24 cellular contexts compared by ENCODE assay signal in the genomic region with DNA sequence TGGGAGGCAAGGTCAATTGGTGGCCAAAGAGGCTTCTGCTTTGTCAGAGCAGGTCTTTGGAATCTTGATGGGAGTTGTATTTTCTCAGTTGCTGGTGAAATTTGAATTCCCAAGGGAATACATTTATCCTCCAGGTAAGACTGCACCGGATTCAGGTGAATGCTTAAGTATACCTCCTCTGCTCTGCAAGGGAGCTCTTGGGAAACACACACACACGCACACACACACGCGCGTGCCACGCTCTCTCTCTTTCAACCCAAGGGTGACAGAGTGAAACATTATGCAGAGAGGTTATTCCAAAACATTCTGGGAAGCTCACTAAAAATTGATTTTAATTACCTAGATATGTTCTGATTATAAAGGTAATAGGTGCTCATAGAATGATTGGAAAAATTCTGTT. TPM values are rescaled to one million over a fixed set of nuclear protein-coding genes. Genes with fewer than 3 reads are reported as not detected.
DNase-seq lines count a peak whose midpoint lies in the region; ATAC-seq and TF ChIP-seq lines count a peak whose summit lies in the region.
"Had no signal": no experiment of that assay in that cellular context is flagged by ENCODE, and none has a peak within 500 bp of the region (broad histone marks: within the 10 kb centered on the region; RNA-seq: fewer than 3 reads in every experiment).

No MANE protein-coding gene starts in this region.

- H3K4me3 Mint-ChIP-seq in T-helper 17 cell, result no peak overlapping the region
- H3K4me3 Mint-ChIP-seq: activated CD4-positive, alpha-beta T cell treated with anti-CD3 and anti-CD28 coated beads for 36 hours; HFFc6; stimulated activated memory B cell treated with anti-CD40 and anti-IgM and Interleukin-4, amounts not matched to agents 10 μg/mL and 1 μg/mL and 100 μg/mL, for 72 hours had no signal

- H3K27me3 Mint-ChIP-seq in T-helper 17 cell, result no peaks in the 10 kb centered on the region
- H3K27me3 Mint-ChIP-seq: activated CD4-positive, alpha-beta T cell treated with anti-CD3 and anti-CD28 coated beads for 36 hours; stimulated activated memory B cell treated with anti-CD40 and anti-IgM and Interleukin-4, amounts not matched to agents 10 μg/mL and 1 μg/mL and 100 μg/mL, for 72 hours had no signal

- H3K36me3 Mint-ChIP-seq in T-helper 17 cell (ENCODE audit: low read depth), result peaks cover 6% of the 10 kb centered on the region

- H3K27me3 ChIP-seq in right cardiac atrium (ENCODE audit: control insufficient read depth, insufficient read depth) (no peaks in the 10 kb centered on the region), iPS DF 6.9 (ENCODE audit: control insufficient read depth, insufficient read depth, low read length) (no peaks in the 10 kb centered on the region), tibial nerve (no peaks in the 10 kb centered on the region)
- H3K27me3 ChIP-seq: body of pancreas, esophagus squamous epithelium, gastroesophageal sphincter, testis had no signal

- TF ChIP-seq EP300 in tibial nerve (IDR thresholded peaks at IDR 0.05), result no peak

- peak overlapping the region; percentile 7 for H3K27ac ChIP-seq in right cardiac atrium (ENCODE audit: low read length)
- peak overlapping the region; percentile 22 for H3K27ac ChIP-seq in iPS DF 6.9 (ENCODE audit: low read length)
- peak overlapping the region in 3 of 4 donors; percentile 31 to 89 (median 50) for H3K27ac ChIP-seq in tibial nerve
- H3K27ac ChIP-seq: PC-9, testis had no signal

- peaks cover 35% of the 10 kb centered on the region for H3K4me1 Mint-ChIP-seq in T-helper 17 cell

- H3K9me3 ChIP-seq in right cardiac atrium (ENCODE audit: control insufficient read depth, low read length), result no peaks in the 10 kb centered on the region
- no peaks in the 10 kb centered on the region for H3K9me3 ChIP-seq in T-helper 17 cell (ENCODE audit: control insufficient read depth, low read length, poor library complexity, severe bottlenecking)
- H3K9me3 ChIP-seq in iPS DF 6.9 (ENCODE audit: control insufficient read depth, insufficient read depth, low read length), result no peaks in the 10 kb centered on the region
- no peaks in the 10 kb centered on the region for H3K9me3 ChIP-seq in tibial nerve
- H3K9me3 ChIP-seq: body of pancreas, esophagus squamous epithelium, gastroesophageal sphincter, testis had no signal

- H3K4me1 ChIP-seq in right cardiac atrium (ENCODE audit: control insufficient read depth, insufficient read depth, low read length) (peaks cover 29% of the 10 kb centered on the region), iPS DF 6.9 (ENCODE audit: control insufficient read depth, insufficient read depth, low read length) (peaks cover 25% of the 10 kb centered on the region), tibial nerve (peaks cover 0 to 66% (median 33%) of the 10 kb centered on the region in 4 donors)
- H3K4me1 ChIP-seq: body of pancreas had no signal

- ATAC-seq in right cardiac atrium (no peak), left ventricle myocardium superior (no peak), T-helper 17 cell (no peak)
- ATAC-seq: activated CD4-positive, alpha-beta T cell treated with anti-CD3 and anti-CD28 coated beads for 36 hours; body of pancreas; gastroesophageal sphincter; stimulated activated memory B cell treated with anti-CD40 and anti-IgM and Interleukin-4, amounts not matched to agents 10 μg/mL and 1 μg/mL and 100 μg/mL, for 72 hours had no signal

- peak overlapping the region; percentile 54 for H3K27ac Mint-ChIP-seq in T-helper 17 cell
- H3K27ac Mint-ChIP-seq: activated CD4-positive, alpha-beta T cell treated with anti-CD3 and anti-CD28 coated beads for 36 hours; HFFc6; stimulated activated memory B cell treated with anti-CD40 and anti-IgM and Interleukin-4, amounts not matched to agents 10 μg/mL and 1 μg/mL and 100 μg/mL, for 72 hours had no signal

- intact Hi-C loops in right cardiac atrium (cut with DNase I) (no loop called here), left ventricle myocardium superior (cut with micrococcal nuclease) (no loop called here)

- peaks cover 3% of the 10 kb centered on the region; the same call in 1 of the 2 replicates for H3K36me3 ChIP-seq in iPS DF 6.9 (ENCODE audit: control insufficient read depth, insufficient read depth, low read length)
- peaks cover 0 to 3% (median 0%) of the 10 kb centered on the region in 3 donors for H3K36me3 ChIP-seq in tibial nerve
- H3K36me3 ChIP-seq: gastroesophageal sphincter had no signal

- H3K4me3 ChIP-seq in right cardiac atrium (ENCODE audit: low read length) (no peak overlapping the region), iPS DF 6.9 (ENCODE audit: low read length) (no peak overlapping the region), tibial nerve (no peak overlapping the region)
- H3K4me3 ChIP-seq: body of pancreas, esophagus squamous epithelium, gastroesophageal sphincter, PC-9, testis had no signal

- no peak for TF ChIP-seq CTCF in tibial nerve (IDR thresholded peaks at IDR 0.05)

- no peak for TF ChIP-seq POLR2A in tibial nerve (IDR thresholded peaks at IDR 0.05)

- DNase-seq in right cardiac atrium, result no peak
- no peak for DNase-seq in left ventricle myocardium superior
- no peak for DNase-seq in T-helper 17 cell
- no peak for DNase-seq in iPS DF 6.9 (ENCODE audit: low read depth, low spot score)
- DNase-seq in tibial nerve (ENCODE audit: low spot score in 2 of 2), result no peak
- DNase-seq in NCI-H526 treated with DMSO at 0.1 percent for 48 hours (lab: John Stamatoyannopoulos, UW), result no peak
- DNase-seq in EL, result no peak
- no peak for DNase-seq in activated effector memory CD4-positive, alpha-beta T cell treated with Interleukin-2 at 50 U/mL for 16 hours
- DNase-seq: activated CD4-positive, alpha-beta T cell treated with anti-CD3 and anti-CD28 coated beads for 36 hours; body of pancreas; C1 segment of cervical spinal cord; DMS 273 treated with DMSO at 0.1 percent for 48 hours; effector CD8-positive, alpha-beta T cell; esophagus squamous epithelium; GF-D8; HFFc6; NCI-H1694 treated with DMSO at 0.1 percent for 48 hours; NCI-H226; NCI-H82; PC-9; SHP77 treated with DMSO at 0.1 percent for 48 hours; testis had no signal

- WGBS in right cardiac atrium, result 94% methylated on average over 6 of the region's 6 CpGs
- no CpG with 5 or more reads among the region's 6 CpGs for WGBS in iPS DF 6.9 (ENCODE audit: insufficient coverage, insufficient read length)
- WGBS in tibial nerve, 2 donors, result 87 to 97% methylated on average over 6 of the region's 6 CpGs

RNA-seq across cellular contexts. Expression of a gene that starts 33.7 kb away (rescaled TPM):
- 10 to 100 TPM; 63.3 to 69.2 (median 65.7) TPM for total RNA-seq in right cardiac atrium
- 25.2 TPM for polyA plus RNA-seq in right cardiac atrium
- total RNA-seq in left ventricle myocardium superior, result 75.9 TPM
- 100 to 1,000 TPM; 109 to 134 TPM for total RNA-seq in T-helper 17 cell
- 10 to 100 TPM; 24.7 to 58.1 (median 44.5) TPM for total RNA-seq in tibial nerve
